9 cellular contexts compared by ENCODE assay signal in the genomic region with DNA sequence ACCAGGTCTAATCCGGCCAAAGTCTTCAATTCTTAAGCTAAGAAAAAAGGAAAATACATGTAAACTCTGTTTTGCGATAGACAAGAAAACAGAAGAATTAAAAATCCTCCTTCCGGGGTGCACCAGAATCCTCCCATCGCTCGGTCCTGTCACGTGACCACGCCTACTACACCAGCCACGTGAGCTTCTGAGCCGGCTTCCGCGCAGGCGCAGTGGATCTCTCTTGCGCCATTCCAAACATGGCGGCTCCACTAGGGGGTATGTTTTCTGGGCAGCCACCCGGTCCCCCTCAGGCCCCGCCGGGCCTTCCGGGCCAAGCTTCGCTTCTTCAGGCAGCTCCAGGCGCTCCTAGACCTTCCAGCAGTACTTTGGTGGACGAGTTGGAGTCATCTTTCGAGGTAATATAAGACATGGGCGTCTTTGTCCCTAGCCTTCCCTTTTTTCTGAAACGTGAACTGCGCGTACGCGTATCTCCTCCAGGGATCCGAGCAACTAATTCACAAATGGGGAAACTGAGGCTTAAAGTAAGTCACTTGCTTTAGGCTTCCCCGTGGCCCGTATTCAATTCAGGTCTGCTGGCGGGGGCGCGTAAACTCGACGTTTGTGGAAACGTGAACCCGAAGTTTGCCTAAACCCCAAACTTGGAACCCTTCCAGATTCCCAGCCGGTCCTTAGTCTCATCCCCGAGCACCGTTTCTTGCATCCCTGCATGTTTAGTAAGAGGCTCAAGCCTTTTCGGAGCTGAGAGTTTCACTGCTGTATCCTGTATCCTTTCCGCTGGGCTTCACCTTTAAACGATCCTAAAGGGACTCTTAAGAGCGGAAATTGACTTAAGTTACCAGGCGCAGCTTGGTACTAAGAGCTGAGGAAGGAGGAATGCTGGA.
A peak's percentile ranks its signal among the peaks of the same experiment; 100 is the strongest.
DNase-seq lines count a peak whose midpoint lies in the region; ATAC-seq and FAIRE-seq lines count a peak whose summit lies in the region.
"Had no signal": no experiment of that assay in that cellular context is flagged by ENCODE, and none has a peak within 500 bp of the region (broad histone marks: within the 10 kb centered on the region; RNA-seq: fewer than 3 reads in every experiment).

A gene with protein sequence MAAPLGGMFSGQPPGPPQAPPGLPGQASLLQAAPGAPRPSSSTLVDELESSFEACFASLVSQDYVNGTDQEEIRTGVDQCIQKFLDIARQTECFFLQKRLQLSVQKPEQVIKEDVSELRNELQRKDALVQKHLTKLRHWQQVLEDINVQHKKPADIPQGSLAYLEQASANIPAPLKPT (plus strand): TSS at position 226 of the 884 bp plus-strand sequence. CDS start 14 bp downstream, at position 240.

- ATAC-seq in GM18909 (IDR thresholded peaks at IDR 0.05; ENCODE audit: poor library complexity, unreplicated experiment) = peak; percentile 92
- ATAC-seq in HG03175 (IDR thresholded peaks at IDR 0.05; ENCODE audit: unreplicated experiment) = peak; percentile 95

- FAIRE-seq in islet of Langerhans (lab: Jason Lieb, UNC) = peak; percentile 93
- FAIRE-seq: colon had no signal

- DNase-seq in AG08396 (ENCODE audit: low spot score) (peak; percentile 96), NCI-H345 treated with DMSO at 0.1 percent for 48 hours (lab: John Stamatoyannopoulos, UW; ENCODE audit: unreplicated experiment) (peak; percentile 87)
- DNase-seq in activated CD4-positive, CD25-positive, alpha-beta regulatory T cell (lab: John Stamatoyannopoulos, UW) = peak; percentile 88 to 90 (median 89)
- DNase-seq in central memory CD4-positive, alpha-beta T cell = peak; percentile 93
- DNase-seq in stimulated activated CD4-positive, alpha-beta T cell treated with anti-CD3 and anti-CD28 coated beads, Interleukin-12 subunit alpha, Interleukin-12 subunit beta, amount 100 ng/mL, for 4 hours = peak; percentile 96

Comparison
In these comparisons a context has a peak if more than half of its experiments do, and no peak if none do; other contexts are left out.
1. Peak in every context shown above with its lines: DNase-seq and ATAC-seq.